ENCODE assay signal across 10 cellular contexts in the genomic region with DNA sequence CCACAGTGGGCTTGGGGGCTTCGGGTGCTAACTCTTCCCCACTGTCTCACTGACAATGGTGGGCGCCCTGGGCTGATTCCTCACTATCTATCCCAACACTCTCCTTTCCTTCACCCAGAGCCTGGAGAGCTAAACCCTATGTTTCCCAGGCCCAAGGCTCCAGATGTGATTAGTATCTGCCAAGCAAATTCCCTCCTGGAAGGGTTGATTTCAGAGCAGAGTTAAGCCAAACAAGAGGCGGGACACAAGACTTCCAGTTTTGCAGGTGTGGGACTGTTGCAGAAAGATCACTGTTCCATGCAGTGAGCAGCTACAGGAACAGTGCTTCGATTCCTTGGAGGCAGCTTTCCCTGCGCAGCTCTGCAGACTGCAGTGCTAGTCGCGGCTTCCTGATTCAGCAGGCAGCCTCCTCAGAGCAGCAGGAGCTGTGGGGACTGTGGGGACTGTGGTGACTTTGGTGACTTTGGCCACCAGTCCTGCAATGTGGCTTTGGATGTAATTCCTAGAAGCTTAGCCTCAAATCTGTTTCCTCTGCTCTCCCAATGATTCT.
A peak's percentile ranks its signal among the peaks of the same experiment; 100 is the strongest.
DNase-seq lines count a peak whose midpoint lies in the region; ATAC-seq and TF ChIP-seq lines count a peak whose summit lies in the region.
"Had no signal": no experiment of that assay in that cellular context is flagged by ENCODE, and none has a peak within 500 bp of the region (broad histone marks: within the 10 kb centered on the region; RNA-seq: fewer than 3 reads in every experiment).

No MANE protein-coding gene starts in this region.

- H3K9ac ChIP-seq in colonic mucosa (ENCODE audit: low read depth in 2 of 2, low read length in 2 of 2): no peak overlapping the region
- peak overlapping the region; percentile 13 to 52 for H3K9ac ChIP-seq in stomach smooth muscle (ENCODE audit: low read length in 2 of 2)

- DNase-seq in MV-4-11 (lab: John Stamatoyannopoulos, UW) (peak; percentile 47), colonic mucosa (no peak), right lobe of liver (peak in 1 of 3 donors; percentile 30), NCI-H2227 (lab: John Stamatoyannopoulos, UW; ENCODE audit: unreplicated experiment) (no peak), DMS79 treated with DMSO at 0.1 percent for 48 hours (lab: John Stamatoyannopoulos, UW) (no peak)
- no peak for DNase-seq in activated T-cell treated with anti-CD3 and anti-CD28 coated beads, Interleukin-2, amount 50 U/mL, for 48 hours

- H3K27me3 ChIP-seq in colonic mucosa: no peaks in the 10 kb centered on the region
- no peaks in the 10 kb centered on the region for H3K27me3 ChIP-seq in right lobe of liver
- no peaks in the 10 kb centered on the region for H3K27me3 ChIP-seq in stomach smooth muscle (ENCODE audit: control insufficient read depth in 1 of 2, insufficient read depth in 2 of 2, low read length in 2 of 2)

- H3K36me3 ChIP-seq in colonic mucosa (no peaks in the 10 kb centered on the region), right lobe of liver (no peaks in the 10 kb centered on the region), stomach smooth muscle (ENCODE audit: control insufficient read depth in 2 of 2, insufficient read depth in 2 of 2, low read length in 2 of 2) (no peaks in the 10 kb centered on the region)
- H3K36me3 ChIP-seq: lower lobe of right lung had no signal

- intact Hi-C loops in colonic mucosa (cut with DNase I) (no loop called here), right lobe of liver (cut with DNase I) (no loop called here)

- no peak for TF ChIP-seq POLR2A in right lobe of liver (IDR thresholded peaks at IDR 0.05)

- WGBS in right lobe of liver (ENCODE audit: insufficient coverage, low coverage, low lambda C conversion rate, missing lambda C conversion rate): 64% methylated on average over 4 of the region's 7 CpGs

- H3K9me3 ChIP-seq in colonic mucosa (no peaks in the 10 kb centered on the region), right lobe of liver (no peaks in the 10 kb centered on the region), stomach smooth muscle (ENCODE audit: control insufficient read depth in 2 of 2, low read length in 2 of 2) (peaks cover 3 to 4% of the 10 kb centered on the region in 2 donors)
- H3K9me3 ChIP-seq: lower lobe of right lung had no signal

- H3K4me3 ChIP-seq in colonic mucosa (no peak overlapping the region), right lobe of liver (no peak overlapping the region), stomach smooth muscle (ENCODE audit: low read length in 2 of 2) (peak overlapping the region in 1 of 2 donors; percentile 52)
- H3K4me3 ChIP-seq: K562, lower lobe of right lung had no signal

- H3K27ac ChIP-seq in colonic mucosa (peak overlapping the region; percentile 35), right lobe of liver (peak overlapping the region; percentile 57 to 75 (median 67)), stomach smooth muscle (ENCODE audit: low read length) (peak overlapping the region; percentile 70)
- H3K27ac ChIP-seq: lower lobe of right lung had no signal

- TF ChIP-seq CTCF in colonic mucosa (IDR thresholded peaks at IDR 0.05): no peak
- no peak for TF ChIP-seq CTCF in right lobe of liver (IDR thresholded peaks at IDR 0.05)

- peak; percentile 10 to 36 (median 22) for ATAC-seq in right lobe of liver
- ATAC-seq in HG02938 (IDR thresholded peaks at IDR 0.05; ENCODE audit: unreplicated experiment): no peak
- ATAC-seq: K562 had no signal

- H3K4me1 ChIP-seq in colonic mucosa: no peaks in the 10 kb centered on the region
- H3K4me1 ChIP-seq in right lobe of liver: peaks cover 0 to 15% (median 7%) of the 10 kb centered on the region in 4 donors
- H3K4me1 ChIP-seq in stomach smooth muscle (ENCODE audit: control insufficient read depth, insufficient read depth, low read length): peaks cover 45% of the 10 kb centered on the region

Comparison
In these comparisons a context has a peak if more than half of its experiments do, and no peak if none do; other contexts are left out.
1. H3K9ac ChIP-seq: peak in stomach smooth muscle (2 of 2); none in colonic mucosa (0 of 2).
2. Peak in every context shown above with its lines, with median percentiles within 50 percentile points of each other: H3K27ac ChIP-seq.